9 cellular contexts compared by ENCODE assay signal in genomic region chr18:34595673-34596072, GRCh38.
DNase-seq lines count a peak whose midpoint lies in the region; ATAC-seq and TF ChIP-seq lines count a peak whose summit lies in the region.
"Had no signal": no experiment of that assay in that cellular context is flagged by ENCODE, and none has a peak within 500 bp of the region (broad histone marks: within the 10 kb centered on the region; RNA-seq: fewer than 3 reads in every experiment).

No MANE protein-coding gene starts in this region.

- peak; percentile 17; the same call in 1 of the 2 replicates for TF ChIP-seq CTCF in C4-2B (conservative IDR thresholded peaks at IDR 0.05)
- peak in 1 of 3 experiments; percentile 39 for TF ChIP-seq CTCF in ascending aorta (IDR thresholded peaks at IDR 0.05)

- H3K4me1 ChIP-seq in ascending aorta: peaks cover 0 to 13% of the 10 kb centered on the region in 2 donors
- H3K4me1 ChIP-seq: colonic mucosa had no signal

- ATAC-seq in GM21515 (IDR thresholded peaks at IDR 0.05; ENCODE audit: unreplicated experiment): no peak
- ATAC-seq in GM18520 (IDR thresholded peaks at IDR 0.05; ENCODE audit: unreplicated experiment): no peak

- H3K4me3 ChIP-seq in ascending aorta: peak overlapping the region in 1 of 2 donors; percentile 67
- H3K4me3 ChIP-seq: colonic mucosa had no signal

- H3K27ac ChIP-seq in C4-2B (no peak overlapping the region), ascending aorta (peak overlapping the region; percentile 0 to 17)
- H3K27ac ChIP-seq: colonic mucosa had no signal

- peak; percentile 52 for DNase-seq in NCI-H1092 treated with DMSO at 0.1 percent for 48 hours (lab: John Stamatoyannopoulos, UW)
- DNase-seq in ascending aorta (ENCODE audit: low spot score in 2 of 2): no peak
- DNase-seq in left kidney (ENCODE audit: low read depth, low spot score): peak; percentile 55
- no peak for DNase-seq in NCI-H2081 treated with DMSO at 0.1 percent for 48 hours (lab: John Stamatoyannopoulos, UW)
- no peak for DNase-seq in AG20443 (ENCODE audit: low spot score)
- DNase-seq: colonic mucosa had no signal

- intact Hi-C loops in ascending aorta (cut with DNase I): loop anchor here (2.0 kb wide), 1 partner anchor 193 kb away; no protein-coding TSS in a partner anchor

- H3K27me3 ChIP-seq in ascending aorta: no peaks in the 10 kb centered on the region
- H3K27me3 ChIP-seq: colonic mucosa had no signal

- no peaks in the 10 kb centered on the region for H3K9me3 ChIP-seq in ascending aorta
- H3K9me3 ChIP-seq: colonic mucosa had no signal

- no peaks in the 10 kb centered on the region for H3K36me3 ChIP-seq in ascending aorta
- H3K36me3 ChIP-seq: colonic mucosa had no signal

Comparison
In these comparisons a context has a peak if more than half of its experiments do, and no peak if none do; other contexts are left out.
1. DNase-seq: peak in NCI-H1092 treated with DMSO at 0.1 percent for 48 hours (single experiment) and left kidney (single experiment); none in ascending aorta (0 of 2), NCI-H2081 treated with DMSO at 0.1 percent for 48 hours (single experiment) and AG20443 (single experiment).